In genomic region chr16:68760671-68761275, GRCh38 we compare ENCODE assay signal across 1 cellular context.
TF ChIP-seq lines count a peak whose summit lies in the region.

No MANE protein-coding gene starts in this region.

TF ChIP-seq in HCT116, 20 proteins besides CTCF, POLR2A, EP300 and RAD21 (continued from another document):
- TF ChIP-seq, protein P1, sequence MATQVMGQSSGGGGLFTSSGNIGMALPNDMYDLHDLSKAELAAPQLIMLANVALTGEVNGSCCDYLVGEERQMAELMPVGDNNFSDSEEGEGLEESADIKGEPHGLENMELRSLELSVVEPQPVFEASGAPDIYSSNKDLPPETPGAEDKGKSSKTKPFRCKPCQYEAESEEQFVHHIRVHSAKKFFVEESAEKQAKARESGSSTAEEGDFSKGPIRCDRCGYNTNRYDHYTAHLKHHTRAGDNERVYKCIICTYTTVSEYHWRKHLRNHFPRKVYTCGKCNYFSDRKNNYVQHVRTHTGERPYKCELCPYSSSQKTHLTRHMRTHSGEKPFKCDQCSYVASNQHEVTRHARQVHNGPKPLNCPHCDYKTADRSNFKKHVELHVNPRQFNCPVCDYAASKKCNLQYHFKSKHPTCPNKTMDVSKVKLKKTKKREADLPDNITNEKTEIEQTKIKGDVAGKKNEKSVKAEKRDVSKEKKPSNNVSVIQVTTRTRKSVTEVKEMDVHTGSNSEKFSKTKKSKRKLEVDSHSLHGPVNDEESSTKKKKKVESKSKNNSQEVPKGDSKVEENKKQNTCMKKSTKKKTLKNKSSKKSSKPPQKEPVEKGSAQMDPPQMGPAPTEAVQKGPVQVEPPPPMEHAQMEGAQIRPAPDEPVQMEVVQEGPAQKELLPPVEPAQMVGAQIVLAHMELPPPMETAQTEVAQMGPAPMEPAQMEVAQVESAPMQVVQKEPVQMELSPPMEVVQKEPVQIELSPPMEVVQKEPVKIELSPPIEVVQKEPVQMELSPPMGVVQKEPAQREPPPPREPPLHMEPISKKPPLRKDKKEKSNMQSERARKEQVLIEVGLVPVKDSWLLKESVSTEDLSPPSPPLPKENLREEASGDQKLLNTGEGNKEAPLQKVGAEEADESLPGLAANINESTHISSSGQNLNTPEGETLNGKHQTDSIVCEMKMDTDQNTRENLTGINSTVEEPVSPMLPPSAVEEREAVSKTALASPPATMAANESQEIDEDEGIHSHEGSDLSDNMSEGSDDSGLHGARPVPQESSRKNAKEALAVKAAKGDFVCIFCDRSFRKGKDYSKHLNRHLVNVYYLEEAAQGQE (IDR thresholded peaks at IDR 0.05; ENCODE audit: low read depth) = no peak
- TF ChIP-seq EGR1 (IDR thresholded peaks at IDR 0.05; ENCODE audit: low read depth) = 0 out of 2 replicates have a peak, but pooled peaks have one; percentile 38
- no peak for TF ChIP-seq CBX3 (IDR thresholded peaks at IDR 0.05; ENCODE audit: low read depth)
- no peak for TF ChIP-seq ATF3 (IDR thresholded peaks at IDR 0.05)
- TF ChIP-seq, protein P2, sequence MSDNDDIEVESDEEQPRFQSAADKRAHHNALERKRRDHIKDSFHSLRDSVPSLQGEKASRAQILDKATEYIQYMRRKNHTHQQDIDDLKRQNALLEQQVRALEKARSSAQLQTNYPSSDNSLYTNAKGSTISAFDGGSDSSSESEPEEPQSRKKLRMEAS (IDR thresholded peaks at IDR 0.05) = no peak
- no peak for TF ChIP-seq TCF7L2 (IDR thresholded peaks at IDR 0.05; ENCODE audit: borderline replicate concordance, extremely low read depth, insufficient read depth, insufficient read length)
- TF ChIP-seq SP1 (IDR thresholded peaks at IDR 0.05; ENCODE audit: low read depth) = peak; percentile 45; the same call in 1 of the 2 replicates
- peak; percentile 48; the same call in 1 of the 2 replicates for TF ChIP-seq FOSL1 (IDR thresholded peaks at IDR 0.05; ENCODE audit: low read depth)
